17 cellular contexts compared by ENCODE assay signal in the genomic region with DNA sequence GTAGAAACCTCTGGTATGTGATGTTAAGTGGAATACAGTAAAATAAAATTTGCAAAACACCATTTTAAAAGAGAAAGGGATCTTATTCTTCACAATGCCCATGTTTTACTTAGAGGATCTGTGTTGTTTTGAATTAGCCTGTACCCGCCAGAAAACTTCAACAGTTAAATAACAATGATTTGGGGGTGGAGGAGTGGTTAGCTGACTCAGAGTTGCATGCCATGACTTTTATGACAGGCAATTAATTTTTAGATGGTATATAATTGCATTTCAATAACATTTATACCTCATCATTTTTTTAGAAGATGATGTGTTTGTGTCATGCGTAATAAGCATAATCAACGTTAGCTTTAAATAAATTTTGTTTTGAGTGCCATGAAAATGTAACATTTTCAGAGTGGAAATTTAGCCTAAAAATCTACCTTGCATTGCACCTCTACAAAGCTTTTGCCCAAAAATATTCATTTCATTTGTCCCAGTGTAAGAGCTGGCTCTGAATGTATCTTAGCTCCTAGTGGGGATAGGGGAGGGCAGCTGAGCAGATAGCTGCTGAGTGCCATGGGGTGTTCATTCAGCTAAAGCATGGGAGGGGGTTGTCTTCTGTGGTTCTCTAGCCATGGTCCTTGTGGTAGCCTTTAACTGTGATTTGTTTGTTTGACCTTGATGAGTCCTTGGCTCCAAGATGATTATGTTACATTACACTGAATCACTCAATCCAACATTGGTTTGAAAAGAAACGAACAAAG.
A peak's percentile ranks its signal among the peaks of the same experiment; 100 is the strongest.
DNase-seq lines count a peak whose midpoint lies in the region; ATAC-seq, FAIRE-seq and TF ChIP-seq lines count a peak whose summit lies in the region.
"Had no signal": no experiment of that assay in that cellular context is flagged by ENCODE, and none has a peak within 500 bp of the region (broad histone marks: within the 10 kb centered on the region; RNA-seq: fewer than 3 reads in every experiment).

No MANE protein-coding gene starts in this region.

- no peak for ATAC-seq in GM19324 (IDR thresholded peaks at IDR 0.05; ENCODE audit: low FRiP score, unreplicated experiment)
- ATAC-seq in stimulated activated naive CD8-positive, alpha-beta T cell treated with anti-CD3 and anti-CD28 coated beads, Interleukin-15, Interleukin-2, amounts not matched to agents 100 U/mL and 50 U/mL, for 24 hours, result no peak
- ATAC-seq: naive thymus-derived CD8-positive, alpha-beta T cell; pancreas had no signal

- peak; percentile 40 for DNase-seq in Daoy (ENCODE audit: low read depth)
- peak; percentile 40 for DNase-seq in NCI-H226
- peak; percentile 41 for DNase-seq in mammary epithelial cell
- DNase-seq in keratinocyte (ENCODE audit: low read depth, low spot score), result no peak
- DNase-seq in T-helper 2 cell, result no peak
- no peak for DNase-seq in DMS53 (lab: John Stamatoyannopoulos, UW)
- no peak for DNase-seq in stimulated activated naive CD8-positive, alpha-beta T cell treated with anti-CD3 and anti-CD28 coated beads, Interleukin-15, Interleukin-2, amounts not matched to agents 100 U/mL and 50 U/mL, for 24 hours
- DNase-seq: activated CD4-positive, alpha-beta T cell treated with anti-CD3 and anti-CD28 coated beads for 48 hours; activated naive CD4-positive, alpha-beta T cell treated with anti-CD3 and anti-CD28 coated beads, Interleukin-2, amount 10 ng/mL, durations not matched to agents 7 days and 5 days; naive thymus-derived CD8-positive, alpha-beta T cell; NCI-H1092; NCI-H2029; pancreas; SIG-M5 had no signal

- H3K9ac ChIP-seq in mammary epithelial cell (ENCODE audit: insufficient read depth, low read length), result no peak overlapping the region
- no peak overlapping the region for H3K9ac ChIP-seq in keratinocyte (ENCODE audit: control insufficient read depth, extremely low read depth, insufficient read depth, low read length)
- H3K9ac ChIP-seq: BLaER1 treated with 17β-estradiol and CSF1 and Interleukin-3, amounts not matched to agents 10 nM and 100 nM had no signal

- CTCF ChIA-PET in mammary epithelial cell (lab: Charles Lee; ENCODE audit: low non-redundant PET), result no interaction called here

- no peaks in the 10 kb centered on the region for H4K20me1 ChIP-seq in mammary epithelial cell (ENCODE audit: insufficient read depth, low read length)
- no peaks in the 10 kb centered on the region for H4K20me1 ChIP-seq in keratinocyte (ENCODE audit: control insufficient read depth, extremely low read depth, insufficient read depth, low read length)
- H4K20me1 ChIP-seq: BLaER1 treated with 17β-estradiol and CSF1 and Interleukin-3, amounts not matched to agents 10 nM and 100 nM had no signal

- peak overlapping the region; percentile 36 for H3K27ac ChIP-seq in mammary epithelial cell (ENCODE audit: insufficient read depth, low read depth, low read length)
- peak overlapping the region; percentile 13 for H3K27ac ChIP-seq in keratinocyte (ENCODE audit: control insufficient read depth, insufficient read depth, low read length)
- H3K27ac ChIP-seq: BLaER1 treated with 17β-estradiol and CSF1 and Interleukin-3, amounts not matched to agents 10 nM and 100 nM; pancreas; right atrium auricular region had no signal

- intact Hi-C loops in mammary epithelial cell (cut with micrococcal nuclease), result loop anchor here (5.0 kb wide), 1 partner anchor 791 kb away; no protein-coding TSS in a partner anchor

- no peaks in the 10 kb centered on the region for H3K36me3 ChIP-seq in mammary epithelial cell (ENCODE audit: insufficient read depth, low read length)
- H3K36me3 ChIP-seq in keratinocyte (ENCODE audit: control insufficient read depth in 2 of 2, extremely low read depth in 1 of 2, insufficient read depth in 2 of 2, low read length in 2 of 2), result no peaks in the 10 kb centered on the region
- H3K36me3 ChIP-seq: pancreas, right atrium auricular region had no signal

- H3K9me1 ChIP-seq in keratinocyte (ENCODE audit: control insufficient read depth, extremely low read depth, insufficient read depth, low read length), result no peaks in the 10 kb centered on the region

- TF ChIP-seq CTCF in mammary epithelial cell (conservative IDR thresholded peaks at IDR 0.05 in 1 of 2, IDR thresholded peaks at IDR 0.05 in 1 of 2; ENCODE audit: extremely low read depth in 1 of 2, insufficient read depth in 1 of 2, low read depth in 1 of 2, low read length in 2 of 2), result no peak
- no peak for TF ChIP-seq CTCF in keratinocyte (optimal IDR thresholded peaks at IDR 0.05 in 1 of 3, IDR thresholded peaks at IDR 0.05 in 1 of 3, conservative IDR thresholded peaks at IDR 0.05 in 1 of 3; ENCODE audit: extremely low read depth in 1 of 3, insufficient read depth in 2 of 3, low read length in 3 of 3)

- H3K27me3 ChIP-seq in mammary epithelial cell (ENCODE audit: insufficient read depth, low read length) (no peaks in the 10 kb centered on the region), keratinocyte (ENCODE audit: control insufficient read depth, extremely low read depth, insufficient read depth, low read length) (no peaks in the 10 kb centered on the region)
- H3K27me3 ChIP-seq: BLaER1 treated with 17β-estradiol and CSF1 and Interleukin-3, amounts not matched to agents 10 nM and 100 nM; pancreas; right atrium auricular region had no signal

- 64% methylated on average over 4 of the region's 4 CpGs for WGBS in mammary epithelial cell (ENCODE audit: low coverage, missing lambda C conversion rate)

- H3K9me3 ChIP-seq in mammary epithelial cell (replicated peaks; ENCODE audit: insufficient read depth, low read length), result no peaks in the 10 kb centered on the region
- no peaks in the 10 kb centered on the region for H3K9me3 ChIP-seq in keratinocyte (ENCODE audit: control insufficient read depth, low read depth, low read length)
- H3K9me3 ChIP-seq: pancreas, right atrium auricular region had no signal

- H3K4me3 ChIP-seq in mammary epithelial cell (replicated peaks in 1 of 3; ENCODE audit: insufficient read depth in 1 of 3, low read depth in 2 of 3, low read length in 3 of 3) (no peak overlapping the region), keratinocyte (ENCODE audit: control insufficient read depth in 2 of 3, extremely low read depth in 1 of 3, insufficient read depth in 2 of 3, low read depth in 1 of 3, low read length in 3 of 3) (no peak overlapping the region)
- H3K4me3 ChIP-seq: BLaER1 treated with 17β-estradiol and CSF1 and Interleukin-3, amounts not matched to agents 10 nM and 100 nM; pancreas; right atrium auricular region had no signal

- H3K79me2 ChIP-seq in mammary epithelial cell (ENCODE audit: insufficient read depth, low read length) (peaks cover 6% of the 10 kb centered on the region), keratinocyte (ENCODE audit: control insufficient read depth, insufficient read depth, low read length) (no peaks in the 10 kb centered on the region)

- no peak overlapping the region for H2AFZ ChIP-seq in mammary epithelial cell (ENCODE audit: low read depth, low read length)
- H2AFZ ChIP-seq in keratinocyte (ENCODE audit: control insufficient read depth, low read length), result no peak overlapping the region

- H3K4me1 ChIP-seq in mammary epithelial cell (ENCODE audit: insufficient read depth, low read length), result peaks cover 40% of the 10 kb centered on the region
- peaks cover 36% of the 10 kb centered on the region for H3K4me1 ChIP-seq in keratinocyte (ENCODE audit: control insufficient read depth, extremely low read depth, insufficient read depth, low read length)
- H3K4me1 ChIP-seq: pancreas had no signal

- dilution Hi-C loops in mammary epithelial cell (cut with HindIII; ENCODE audit: low sequenced_read_pairs) (no loop called here), keratinocyte (cut with MboI; ENCODE audit: extremely low pct_ligation_motif_present, low sequenced_read_pairs) (no loop called here)

- FAIRE-seq in keratinocyte (lab: Jason Lieb, UNC), result peak; percentile 61
- FAIRE-seq: pancreas had no signal

- in situ Hi-C loops in mammary epithelial cell (cut with MboI; ENCODE audit: low sequenced_read_pairs in 2 of 2), result no loop called here

- H3K4me2 ChIP-seq in mammary epithelial cell (ENCODE audit: insufficient read depth, low read depth, low read length) (peak overlapping the region; percentile 18), keratinocyte (ENCODE audit: control insufficient read depth, extremely low read depth, insufficient read depth, low read depth, low read length) (peak overlapping the region; percentile 25)

- BruUV-seq in mammary epithelial cell (replicated peaks; lab: Mats Ljungman, UMichigan), result no TSS peak

Comparison
In these comparisons a context has a peak if more than half of its experiments do, and no peak if none do; other contexts are left out.
1. DNase-seq: peak in Daoy (single experiment), NCI-H226 (single experiment) and mammary epithelial cell (single experiment); none in keratinocyte (single experiment), T-helper 2 cell (0 of 5), DMS53 (single experiment) and stimulated activated naive CD8-positive, alpha-beta T cell treated with anti-CD3 and anti-CD28 coated beads, Interleukin-15, Interleukin-2, amounts not matched to agents 100 U/mL and 50 U/mL, for 24 hours (single experiment).